In the genomic region with DNA sequence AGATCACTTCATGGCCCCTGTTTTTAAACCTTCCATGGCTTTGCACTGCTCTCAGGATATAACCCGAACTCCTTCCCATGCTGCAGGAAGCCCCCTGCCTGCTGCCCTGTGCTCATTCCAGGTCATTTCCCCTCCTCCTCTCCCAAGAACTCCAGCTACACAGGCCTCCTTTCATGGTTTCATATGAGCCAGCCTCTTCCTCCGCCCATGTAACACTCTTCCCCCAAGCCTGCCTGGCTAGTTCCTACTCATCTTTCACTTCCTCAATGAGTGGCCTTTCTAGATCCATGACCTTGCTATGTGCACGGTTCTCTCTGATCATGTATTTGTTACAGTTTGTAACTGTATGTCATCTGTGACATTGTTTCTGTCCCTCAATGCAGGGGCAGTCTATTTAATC, we compare ENCODE assay signal across 9 cellular contexts.
DNase-seq lines count a peak whose midpoint lies in the region; ATAC-seq, FAIRE-seq and TF ChIP-seq lines count a peak whose summit lies in the region.
"Had no signal": no experiment of that assay in that cellular context is flagged by ENCODE, and none has a peak within 500 bp of the region (broad histone marks: within the 10 kb centered on the region; RNA-seq: fewer than 3 reads in every experiment).

No MANE protein-coding gene starts in this region.

- CTCF ChIA-PET in GM10248 (lab: Yijun Ruan, JAX): interaction anchor here (1.2 to 2.0 kb wide), 4 partner anchors 11 to 28 kb away, joined by 3 to 8 read pairs (median 4); no protein-coding TSS in a partner anchor

- POLR2A ChIA-PET in GM10248 (lab: Yijun Ruan, JAX): interaction anchor here (1.0 kb wide), 1 partner anchor 9 kb away, joined by 3 read pairs; no protein-coding TSS in a partner anchor

- TF ChIP-seq CTCF in epithelial cell of esophagus (IDR thresholded peaks at IDR 0.05; ENCODE audit: insufficient read depth, low read depth, low read length, missing control alignments) (no peak), GM10248 (IDR thresholded peaks at IDR 0.05; ENCODE audit: control extremely low read depth, extremely low read depth, low read depth, missing control alignments) (no peak)

- peak overlapping the region; percentile 15; the same call in 1 of the 2 replicates for H3K4me3 ChIP-seq in GM08714 (ENCODE audit: low read length)
- H3K4me3 ChIP-seq in epithelial cell of esophagus (ENCODE audit: low read length): no peak overlapping the region

- no peak for FAIRE-seq in HTR-8/SVneo (lab: Jason Lieb, UNC)

- DNase-seq in epithelial cell of esophagus (ENCODE audit: low read depth) (peak; percentile 57), HTR-8/SVneo (ENCODE audit: insufficient read length, low spot score) (no peak), GM10248 (ENCODE audit: extremely low spot score) (no peak), NCI-H1417 treated with DMSO at 0.1 percent for 48 hours (lab: John Stamatoyannopoulos, UW) (no peak), D341Med (ENCODE audit: low spot score) (no peak)

- peak; percentile 37 for ATAC-seq in GM21381 (IDR thresholded peaks at IDR 0.05; ENCODE audit: unreplicated experiment)
- peak; percentile 44 for ATAC-seq in HG03469 (IDR thresholded peaks at IDR 0.05; ENCODE audit: unreplicated experiment)
- ATAC-seq: Panc1 had no signal
